1 cellular context compared by ENCODE assay signal in the genomic region with DNA sequence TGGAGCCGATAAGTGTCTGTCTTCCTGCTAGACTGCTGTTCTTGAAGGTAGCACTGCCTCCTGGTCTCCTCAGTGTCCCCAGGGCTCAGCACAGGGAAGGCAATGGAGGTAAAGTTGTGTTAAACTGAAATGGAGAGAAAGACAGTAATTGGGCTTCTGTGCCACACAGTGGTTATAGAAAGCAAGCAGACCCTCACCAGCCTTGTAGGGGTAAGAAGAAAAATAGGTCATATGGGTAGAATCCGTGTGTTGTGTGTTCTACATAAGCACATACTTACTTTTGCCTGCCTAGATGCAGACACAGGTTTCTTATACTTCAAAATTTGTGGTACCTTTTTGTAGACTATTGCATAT.
TF ChIP-seq lines count a peak whose summit lies in the region.

No MANE protein-coding gene starts in this region.

TF ChIP-seq in K562, 482 proteins besides CTCF, POLR2A, EP300 and RAD21 (continued from another document):
- TF ChIP-seq, protein P1, sequence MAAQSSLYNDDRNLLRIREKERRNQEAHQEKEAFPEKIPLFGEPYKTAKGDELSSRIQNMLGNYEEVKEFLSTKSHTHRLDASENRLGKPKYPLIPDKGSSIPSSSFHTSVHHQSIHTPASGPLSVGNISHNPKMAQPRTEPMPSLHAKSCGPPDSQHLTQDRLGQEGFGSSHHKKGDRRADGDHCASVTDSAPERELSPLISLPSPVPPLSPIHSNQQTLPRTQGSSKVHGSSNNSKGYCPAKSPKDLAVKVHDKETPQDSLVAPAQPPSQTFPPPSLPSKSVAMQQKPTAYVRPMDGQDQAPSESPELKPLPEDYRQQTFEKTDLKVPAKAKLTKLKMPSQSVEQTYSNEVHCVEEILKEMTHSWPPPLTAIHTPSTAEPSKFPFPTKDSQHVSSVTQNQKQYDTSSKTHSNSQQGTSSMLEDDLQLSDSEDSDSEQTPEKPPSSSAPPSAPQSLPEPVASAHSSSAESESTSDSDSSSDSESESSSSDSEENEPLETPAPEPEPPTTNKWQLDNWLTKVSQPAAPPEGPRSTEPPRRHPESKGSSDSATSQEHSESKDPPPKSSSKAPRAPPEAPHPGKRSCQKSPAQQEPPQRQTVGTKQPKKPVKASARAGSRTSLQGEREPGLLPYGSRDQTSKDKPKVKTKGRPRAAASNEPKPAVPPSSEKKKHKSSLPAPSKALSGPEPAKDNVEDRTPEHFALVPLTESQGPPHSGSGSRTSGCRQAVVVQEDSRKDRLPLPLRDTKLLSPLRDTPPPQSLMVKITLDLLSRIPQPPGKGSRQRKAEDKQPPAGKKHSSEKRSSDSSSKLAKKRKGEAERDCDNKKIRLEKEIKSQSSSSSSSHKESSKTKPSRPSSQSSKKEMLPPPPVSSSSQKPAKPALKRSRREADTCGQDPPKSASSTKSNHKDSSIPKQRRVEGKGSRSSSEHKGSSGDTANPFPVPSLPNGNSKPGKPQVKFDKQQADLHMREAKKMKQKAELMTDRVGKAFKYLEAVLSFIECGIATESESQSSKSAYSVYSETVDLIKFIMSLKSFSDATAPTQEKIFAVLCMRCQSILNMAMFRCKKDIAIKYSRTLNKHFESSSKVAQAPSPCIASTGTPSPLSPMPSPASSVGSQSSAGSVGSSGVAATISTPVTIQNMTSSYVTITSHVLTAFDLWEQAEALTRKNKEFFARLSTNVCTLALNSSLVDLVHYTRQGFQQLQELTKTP (IDR thresholded peaks at IDR 0.05; ENCODE audit: low read depth in 1 of 2, partially characterized antibody in 2 of 2) = no peak
- TF ChIP-seq POLR2G (IDR thresholded peaks at IDR 0.05; ENCODE audit: low read depth, low read length) = 0 out of 2 replicates have a peak, but pooled peaks have one; percentile 16
- TF ChIP-seq, protein P2, sequence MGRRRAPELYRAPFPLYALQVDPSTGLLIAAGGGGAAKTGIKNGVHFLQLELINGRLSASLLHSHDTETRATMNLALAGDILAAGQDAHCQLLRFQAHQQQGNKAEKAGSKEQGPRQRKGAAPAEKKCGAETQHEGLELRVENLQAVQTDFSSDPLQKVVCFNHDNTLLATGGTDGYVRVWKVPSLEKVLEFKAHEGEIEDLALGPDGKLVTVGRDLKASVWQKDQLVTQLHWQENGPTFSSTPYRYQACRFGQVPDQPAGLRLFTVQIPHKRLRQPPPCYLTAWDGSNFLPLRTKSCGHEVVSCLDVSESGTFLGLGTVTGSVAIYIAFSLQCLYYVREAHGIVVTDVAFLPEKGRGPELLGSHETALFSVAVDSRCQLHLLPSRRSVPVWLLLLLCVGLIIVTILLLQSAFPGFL (CRISPR knock-in tag; IDR thresholded peaks at IDR 0.05) = no peak
- TF ChIP-seq ZZZ3 (IDR thresholded peaks at IDR 0.05) = no peak
- TF ChIP-seq, protein P3, sequence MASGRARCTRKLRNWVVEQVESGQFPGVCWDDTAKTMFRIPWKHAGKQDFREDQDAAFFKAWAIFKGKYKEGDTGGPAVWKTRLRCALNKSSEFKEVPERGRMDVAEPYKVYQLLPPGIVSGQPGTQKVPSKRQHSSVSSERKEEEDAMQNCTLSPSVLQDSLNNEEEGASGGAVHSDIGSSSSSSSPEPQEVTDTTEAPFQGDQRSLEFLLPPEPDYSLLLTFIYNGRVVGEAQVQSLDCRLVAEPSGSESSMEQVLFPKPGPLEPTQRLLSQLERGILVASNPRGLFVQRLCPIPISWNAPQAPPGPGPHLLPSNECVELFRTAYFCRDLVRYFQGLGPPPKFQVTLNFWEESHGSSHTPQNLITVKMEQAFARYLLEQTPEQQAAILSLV (tag; IDR thresholded peaks at IDR 0.05) = no peak
